In genomic region chr1:8733463-8733862, GRCh38 we compare ENCODE assay signal across 16 cellular contexts.
DNase-seq lines count a peak whose midpoint lies in the region; ATAC-seq and TF ChIP-seq lines count a peak whose summit lies in the region.
"Had no signal": no experiment of that assay in that cellular context is flagged by ENCODE, and none has a peak within 500 bp of the region (broad histone marks: within the 10 kb centered on the region; RNA-seq: fewer than 3 reads in every experiment).

No MANE protein-coding gene starts in this region.

- DNase-seq in HPDE6-E6E7 (ENCODE audit: extremely low spot score) (peak; percentile 38), SW480 (ENCODE audit: low spot score) (peak; percentile 35), left lobe of liver (ENCODE audit: low spot score) (peak; percentile 58), NCI-H1694 treated with DMSO at 0.1 percent for 48 hours (lab: John Stamatoyannopoulos, UW) (no peak), GDM1 (lab: John Stamatoyannopoulos, UW) (no peak)
- DNase-seq: activated CD8-positive, alpha-beta memory T cell treated with anti-CD3 and anti-CD28 coated beads for 24 hours; activated naive CD8-positive, alpha-beta T cell treated with anti-CD3 and anti-CD28 coated beads for 36 hours; CD4-positive, alpha-beta memory T cell; DND-41; occipital lobe; SJCRH30; stimulated activated naive CD8-positive, alpha-beta T cell treated with anti-CD3 and anti-CD28 coated beads, Interleukin-15, Interleukin-2, amounts not matched to agents 100 U/mL and 50 U/mL, for 24 hours had no signal

- no peak for TF ChIP-seq CTCF in C4-2B (conservative IDR thresholded peaks at IDR 0.05)

- ATAC-seq in left lobe of liver (peak; percentile 88), HG02763 (IDR thresholded peaks at IDR 0.05; ENCODE audit: unreplicated experiment) (no peak), GM21526 (IDR thresholded peaks at IDR 0.05; ENCODE audit: low FRiP score, unreplicated experiment) (no peak)
- ATAC-seq: stimulated activated naive CD8-positive, alpha-beta T cell treated with anti-CD3 and anti-CD28 coated beads, Interleukin-15, Interleukin-2, amounts not matched to agents 100 U/mL and 50 U/mL, for 24 hours had no signal

- peak overlapping the region; percentile 29; the same call in 1 of the 2 replicates for H3K27ac ChIP-seq in C4-2B
- H3K27ac ChIP-seq: KMS-11, SJCRH30 had no signal

Comparison
In these comparisons a context has a peak if more than half of its experiments do, and no peak if none do; other contexts are left out.
1. DNase-seq: peak in HPDE6-E6E7 (single experiment), SW480 (single experiment) and left lobe of liver (single experiment); none in NCI-H1694 treated with DMSO at 0.1 percent for 48 hours (single experiment) and GDM1 (single experiment).